In the genomic region with DNA sequence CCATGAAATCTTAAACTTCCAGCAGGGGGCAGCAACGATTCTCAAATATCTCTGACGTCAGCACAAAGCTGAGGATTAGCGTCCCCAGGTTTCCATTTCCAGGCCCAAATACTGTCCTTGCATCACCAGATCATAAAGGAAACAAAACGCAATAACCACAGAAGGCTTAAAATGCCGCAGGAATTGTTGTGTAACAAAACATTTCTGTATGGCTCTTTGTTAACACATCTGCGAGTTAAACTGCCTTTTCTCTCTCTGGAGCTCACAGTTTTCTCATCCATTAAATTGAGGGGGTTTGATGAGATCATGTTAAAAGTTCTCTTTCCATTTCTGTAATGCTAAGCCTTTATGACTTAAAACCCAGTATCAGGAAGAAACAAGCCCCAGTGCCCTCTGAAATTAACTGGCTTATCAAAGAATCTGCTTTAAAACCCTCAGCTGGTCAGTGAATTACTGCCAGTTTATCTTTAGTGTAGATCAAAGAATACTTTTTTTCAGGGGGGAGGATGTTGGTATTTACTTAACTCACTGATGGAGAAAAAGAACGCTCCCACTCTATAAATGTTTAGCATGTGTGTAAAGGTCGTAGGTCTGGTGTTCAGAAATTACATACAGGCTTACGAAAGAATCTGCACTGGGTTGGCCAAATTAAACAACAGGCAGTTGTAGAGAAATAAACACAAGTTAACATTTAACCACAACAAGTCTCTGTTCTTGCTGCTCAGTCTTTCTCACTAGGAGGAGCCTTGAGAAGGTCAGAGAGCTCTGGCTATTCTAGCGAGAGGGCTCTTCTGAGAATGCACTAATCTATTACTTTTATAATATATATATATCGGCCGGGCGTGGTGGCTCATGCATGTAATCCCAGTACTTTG, we compare ENCODE assay signal across 1 cellular context.
TF ChIP-seq lines count a peak whose summit lies in the region.

No MANE protein-coding gene starts in this region.

TF ChIP-seq in endothelial cell of umbilical vein, 7 proteins besides CTCF, POLR2A, EP300 and RAD21:
- no peak for TF ChIP-seq POLR2AphosphoS5 (IDR thresholded peaks at IDR 0.05; ENCODE audit: insufficient read depth, low read depth, low read length)
- TF ChIP-seq JUN (IDR thresholded peaks at IDR 0.05; ENCODE audit: borderline replicate concordance, insufficient read depth, insufficient read length, low read depth): peak; percentile 26
- TF ChIP-seq, protein P1, sequence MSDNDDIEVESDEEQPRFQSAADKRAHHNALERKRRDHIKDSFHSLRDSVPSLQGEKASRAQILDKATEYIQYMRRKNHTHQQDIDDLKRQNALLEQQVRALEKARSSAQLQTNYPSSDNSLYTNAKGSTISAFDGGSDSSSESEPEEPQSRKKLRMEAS (IDR thresholded peaks at IDR 0.05; ENCODE audit: insufficient read depth, insufficient read length): no peak
